10 cellular contexts compared by ENCODE assay signal in genomic region chr1:25308168-25308567, GRCh38. TPM values are rescaled to one million over a fixed set of nuclear protein-coding genes. Genes with fewer than 3 reads are reported as not detected.
"Had no signal": no experiment of that assay in that cellular context is flagged by ENCODE, and none has a peak within 500 bp of the region (broad histone marks: within the 10 kb centered on the region; RNA-seq: fewer than 3 reads in every experiment).

No MANE protein-coding gene starts in this region.

RNA-seq across cellular contexts. Expression of gene RHD, which starts 35.9 kb away (rescaled TPM):
- total RNA-seq: OCI-LY7, PC-3, PC-9, Peyer's patch, Right ventricle myocardium inferior, Right ventricle myocardium superior, RPMI7951, SJCRH30, SJSA1 had no signal
- polyA plus RNA-seq: SK-N-SH had no signal
